Comparison of ENCODE assay signal across 1 cellular context in genomic region chr12:104048162-104048561, GRCh38.
TF ChIP-seq lines count a peak whose summit lies in the region.

No MANE protein-coding gene starts in this region.

TF ChIP-seq in IMR-90, 13 proteins besides CTCF, POLR2A, EP300 and RAD21 (continued from another document):
- TF ChIP-seq USF2 (IDR thresholded peaks at IDR 0.05; ENCODE audit: low read depth, low read length) (no peak), RFX5 (IDR thresholded peaks at IDR 0.05; ENCODE audit: low read depth, low read length) (no peak), ELK1 (IDR thresholded peaks at IDR 0.05; ENCODE audit: borderline replicate concordance, low read depth, low read length) (no peak), BHLHE40 (IDR thresholded peaks at IDR 0.05; ENCODE audit: low read depth, low read length) (no peak), CHD1 (IDR thresholded peaks at IDR 0.05; ENCODE audit: low read depth, low read length) (no peak), MAFK (IDR thresholded peaks at IDR 0.05; ENCODE audit: low read depth, low read length) (no peak), NFE2L2 (IDR thresholded peaks at IDR 0.05; ENCODE audit: low read depth, low read length) (no peak), MXI1 (IDR thresholded peaks at IDR 0.05; ENCODE audit: borderline replicate concordance, low read depth, low read length) (no peak)
